In genomic region chr3:12841970-12842328, GRCh38 we compare ENCODE assay signal across 8 cellular contexts.
DNase-seq lines count a peak whose midpoint lies in the region; TF ChIP-seq lines count a peak whose summit lies in the region.

No MANE protein-coding gene starts in this region.

- peaks cover 27 to 41% of the 10 kb centered on the region in 2 donors for H3K4me1 ChIP-seq in duodenal mucosa (ENCODE audit: control insufficient read depth in 1 of 2, insufficient read depth in 2 of 2, low read length in 2 of 2)
- peaks cover 20% of the 10 kb centered on the region for H3K4me1 ChIP-seq in parathyroid adenoma

- H3K9me3 ChIP-seq in KOPT-K1 (ENCODE audit: insufficient read depth, low read length, poor library complexity, severe bottlenecking), result no peaks in the 10 kb centered on the region
- H3K9me3 ChIP-seq in duodenal mucosa (ENCODE audit: control insufficient read depth in 1 of 2, low read length in 2 of 2), result no peaks in the 10 kb centered on the region
- no peaks in the 10 kb centered on the region for H3K9me3 ChIP-seq in parathyroid adenoma (ENCODE audit: control insufficient read depth, low read length)

- peaks cover 27% of the 10 kb centered on the region for H3K79me2 ChIP-seq in parathyroid adenoma

- H3K27me3 ChIP-seq in duodenal mucosa (ENCODE audit: control insufficient read depth in 1 of 2, insufficient read depth in 2 of 2, low read length in 2 of 2), result no peaks in the 10 kb centered on the region
- H3K27me3 ChIP-seq in parathyroid adenoma (ENCODE audit: control insufficient read depth, insufficient read depth, low read length), result no peaks in the 10 kb centered on the region

- H2AFZ ChIP-seq in parathyroid adenoma, result peak overlapping the region; percentile 98

- H3K27ac ChIP-seq in KOPT-K1 (ENCODE audit: low read depth, low read length, poor library complexity, severe bottlenecking), result peak overlapping the region; percentile 74
- no peak overlapping the region for H3K27ac ChIP-seq in duodenal mucosa (ENCODE audit: low read depth, low read length)
- peak overlapping the region; percentile 98 for H3K27ac ChIP-seq in parathyroid adenoma

- peak overlapping the region; percentile 89 for H3K4me2 ChIP-seq in parathyroid adenoma (ENCODE audit: low read length)

- H3K36me3 ChIP-seq in KOPT-K1 (ENCODE audit: insufficient read depth, low read length) (peaks cover 38% of the 10 kb centered on the region), duodenal mucosa (ENCODE audit: control insufficient read depth in 1 of 2, insufficient read depth in 2 of 2, low read length in 2 of 2) (peaks cover 9 to 31% of the 10 kb centered on the region in 2 donors), parathyroid adenoma (ENCODE audit: control insufficient read depth, insufficient read depth, low read length) (no peaks in the 10 kb centered on the region)

- H3K9ac ChIP-seq in duodenal mucosa (ENCODE audit: low read depth in 1 of 2, low read length in 2 of 2) (peak overlapping the region in 1 of 2 donors; percentile 68), parathyroid adenoma (no peak overlapping the region)

- no peak for TF ChIP-seq CTCF in parathyroid adenoma (IDR thresholded peaks at IDR 0.05)

- H3K4me3 ChIP-seq in GM08714 (ENCODE audit: low read length), result peak overlapping the region; percentile 26; the same call in 1 of the 2 replicates
- H3K4me3 ChIP-seq in duodenal mucosa (ENCODE audit: low read depth in 1 of 2, low read length in 2 of 2), result peak overlapping the region; percentile 86 to 98
- peak overlapping the region; percentile 65 for H3K4me3 ChIP-seq in parathyroid adenoma (ENCODE audit: low read depth, low read length)

- DNase-seq in DMS53 treated with DMSO at 0.1 percent for 48 hours (lab: John Stamatoyannopoulos, UW; ENCODE audit: unreplicated experiment) (no peak), NCI-H187 treated with DMSO at 0.1 percent for 48 hours (lab: John Stamatoyannopoulos, UW) (no peak), iPS-NIHi7 (ENCODE audit: extremely low spot score) (no peak), EL (no peak)

Comparison
In these comparisons a context has a peak if more than half of its experiments do, and no peak if none do; other contexts are left out.
1. H3K4me3 ChIP-seq: peak in every context shown above with its lines; median percentile 92 in duodenal mucosa; 65 in parathyroid adenoma; 26 in GM08714.